ENCODE assay signal across 8 cellular contexts in genomic region chr11:62613275-62613864, GRCh38. TPM values are rescaled to one million over a fixed set of nuclear protein-coding genes. Genes with fewer than 3 reads are reported as not detected.
DNase-seq lines count a peak whose midpoint lies in the region; ATAC-seq and TF ChIP-seq lines count a peak whose summit lies in the region.

No MANE protein-coding gene starts in this region.

- peaks cover 5% of the 10 kb centered on the region for H3K27me3 Mint-ChIP-seq in HFFc6 (ENCODE audit: insufficient read depth)
- H3K27me3 Mint-ChIP-seq in activated CD8-positive, alpha-beta T cell treated with anti-CD3 and anti-CD28 coated beads for 36 hours, result no peaks in the 10 kb centered on the region

- TF ChIP-seq POLR2A in spleen (IDR thresholded peaks at IDR 0.05), result no peak

- H3K27ac ChIP-seq in spleen, result peak overlapping the region; percentile 95 to 99 (median 98)

- TF ChIP-seq CTCF in HFFc6 (IDR thresholded peaks at IDR 0.05) (no peak), spleen (IDR thresholded peaks at IDR 0.05 in 8 of 11, conservative IDR thresholded peaks at IDR 0.05 in 3 of 11) (no peak)
- no peak for TF ChIP-seq CTCF in activated CD8-positive, alpha-beta T cell treated with anti-CD3 and anti-CD28 coated beads for 36 hours (IDR thresholded peaks at IDR 0.05)

- peaks cover 0 to 69% (median 35%) of the 10 kb centered on the region in 6 donors for H3K36me3 ChIP-seq in spleen

- H3K4me3 ChIP-seq in iPS-11a (ENCODE audit: low read depth, low read length) (peak overlapping the region; percentile 14), spleen (peak overlapping the region in 6 of 8 donors; percentile 55 to 86 (median 74))

- H3K9me3 ChIP-seq in spleen, result no peaks in the 10 kb centered on the region

- H3K4me3 Mint-ChIP-seq in HFFc6, result no peak overlapping the region
- H3K4me3 Mint-ChIP-seq in activated CD8-positive, alpha-beta T cell treated with anti-CD3 and anti-CD28 coated beads for 36 hours, result no peak overlapping the region

- CTCF ChIA-PET in activated CD8-positive, alpha-beta T cell treated with anti-CD3 and anti-CD28 coated beads for 36 hours (lab: Charles Lee), result interaction anchor here (1.1 to 3.8 kb wide), 5 partner anchors 9 to 94 kb away, joined by 3 to 26 read pairs (median 20); partner anchors contain the start of genes B3GAT3, BSCL2, GNG3 and MTA2

- POLR2A ChIA-PET in activated CD8-positive, alpha-beta T cell treated with anti-CD3 and anti-CD28 coated beads for 36 hours (lab: Charles Lee), result interaction anchor here (1.0 to 6.9 kb wide), 8 partner anchors 9 to 242 kb away, joined by 3 to 87 read pairs (median 20); partner anchors contain the start of genes B3GAT3, C11orf98, CSKMT and INTS5

- no peak for ATAC-seq in activated CD8-positive, alpha-beta T cell treated with anti-CD3 and anti-CD28 coated beads for 36 hours
- ATAC-seq in HG03135 (IDR thresholded peaks at IDR 0.05; ENCODE audit: unreplicated experiment), result no peak
- ATAC-seq in HG02798 (IDR thresholded peaks at IDR 0.05; ENCODE audit: poor library complexity, unreplicated experiment), result no peak

- 62 to 79% (median 75%) methylated on average over 13 to 23 of the region's 23 CpGs for WGBS in spleen, 5 donors

- DNase-seq in HFFc6 (no peak), spleen (no peak), DMS53 treated with DMSO at 0.1 percent for 48 hours (lab: John Stamatoyannopoulos, UW; ENCODE audit: unreplicated experiment) (no peak), KG1 (lab: John Stamatoyannopoulos, UW) (no peak)
- peak; percentile 35 for DNase-seq in activated CD8-positive, alpha-beta T cell treated with anti-CD3 and anti-CD28 coated beads for 36 hours

- peak overlapping the region; percentile 66 for H3K27ac Mint-ChIP-seq in HFFc6
- peak overlapping the region; percentile 72 for H3K27ac Mint-ChIP-seq in activated CD8-positive, alpha-beta T cell treated with anti-CD3 and anti-CD28 coated beads for 36 hours

- peaks cover 11% of the 10 kb centered on the region for H3K36me3 Mint-ChIP-seq in HFFc6 (ENCODE audit: low read depth)
- peaks cover 46% of the 10 kb centered on the region for H3K36me3 Mint-ChIP-seq in activated CD8-positive, alpha-beta T cell treated with anti-CD3 and anti-CD28 coated beads for 36 hours (ENCODE audit: low read depth)

- H3K9me3 Mint-ChIP-seq in HFFc6, result no peaks in the 10 kb centered on the region
- H3K9me3 Mint-ChIP-seq in activated CD8-positive, alpha-beta T cell treated with anti-CD3 and anti-CD28 coated beads for 36 hours, result no peaks in the 10 kb centered on the region

- no peaks in the 10 kb centered on the region for H3K27me3 ChIP-seq in spleen (replicated peaks in 1 of 7)

- H3K4me1 Mint-ChIP-seq in HFFc6 (ENCODE audit: low read depth), result peaks cover 25% of the 10 kb centered on the region
- H3K4me1 Mint-ChIP-seq in activated CD8-positive, alpha-beta T cell treated with anti-CD3 and anti-CD28 coated beads for 36 hours (ENCODE audit: low read depth), result peaks cover 45% of the 10 kb centered on the region

- intact Hi-C loops in activated CD8-positive, alpha-beta T cell treated with anti-CD3 and anti-CD28 coated beads for 36 hours (cut with micrococcal nuclease), result loop anchor here (5.0 kb wide), 1 partner anchor 34 kb away; the partner anchor contains the start of gene GANAB
- intact Hi-C loops in spleen (cut with DNase I; ENCODE audit: low total_unique reads), result no loop called here

- H3K4me1 ChIP-seq in spleen, result peaks cover 16 to 68% (median 47%) of the 10 kb centered on the region in 6 donors

RNA-seq across cellular contexts. Expression of gene ROM1, which starts 0.3 kb away (rescaled TPM):
- total RNA-seq in HFFc6 (2021; fragmentation: NEBNext Ultra II Directional; extraction: Animal tissue kit (Norgen Biotek cat#: 25700)), result 1 to 10 TPM; 2.3 to 4.8 (median 3.2) TPM
- 1 to 10 TPM in 1 of 2 experiments, under 1 TPM in 1; 0.79 to 1.1 TPM for total RNA-seq in activated CD8-positive, alpha-beta T cell treated with anti-CD3 and anti-CD28 coated beads for 36 hours
- total RNA-seq in spleen, result 1 to 10 TPM; 4.3 to 8.8 (median 5.6) TPM
- polyA plus RNA-seq in spleen, result 10 to 100 TPM in 1 of 3 donors, 1 to 10 TPM in 2; 4.2 to 15.0 (median 6.1) TPM

RNA-seq across cellular contexts. Expression of gene EML3, which starts 0.8 kb away (rescaled TPM):
- 10 to 100 TPM; 32.5 to 39.6 (median 36.4) TPM for total RNA-seq in HFFc6 (2021; fragmentation: NEBNext Ultra II Directional; extraction: Animal tissue kit (Norgen Biotek cat#: 25700))
- 100 to 1,000 TPM; 115 to 120 TPM for total RNA-seq in activated CD8-positive, alpha-beta T cell treated with anti-CD3 and anti-CD28 coated beads for 36 hours
- 100 to 1,000 TPM in 5 of 7 donors, 10 to 100 TPM in 2; 46.7 to 159 (median 116) TPM for total RNA-seq in spleen
- 100 to 1,000 TPM in 1 of 3 donors, 10 to 100 TPM in 2; 51.0 to 116 (median 78.6) TPM for polyA plus RNA-seq in spleen

RNA-seq across cellular contexts. Expression of gene B3GAT3, which starts 8.4 kb away (rescaled TPM):
- total RNA-seq in HFFc6 (2021; fragmentation: NEBNext Ultra II Directional; extraction: Animal tissue kit (Norgen Biotek cat#: 25700)), result 10 to 100 TPM; 57.9 to 93.2 (median 63.0) TPM
- 10 to 100 TPM; 59.1 to 61.4 TPM for total RNA-seq in activated CD8-positive, alpha-beta T cell treated with anti-CD3 and anti-CD28 coated beads for 36 hours
- 10 to 100 TPM; 25.2 to 43.7 (median 37.1) TPM for total RNA-seq in spleen
- 10 to 100 TPM; 41.9 to 65.7 (median 63.1) TPM for polyA plus RNA-seq in spleen

RNA-seq across cellular contexts. Expression of gene MTA2, which starts 11.7 kb away (rescaled TPM):
- 100 to 1,000 TPM in 2 of 6 experiments, 10 to 100 TPM in 4; 89.6 to 106 (median 95.8) TPM for total RNA-seq in HFFc6 (2021; fragmentation: NEBNext Ultra II Directional; extraction: Animal tissue kit (Norgen Biotek cat#: 25700))
- total RNA-seq in activated CD8-positive, alpha-beta T cell treated with anti-CD3 and anti-CD28 coated beads for 36 hours, result 100 to 1,000 TPM; 159 to 164 TPM
- 100 to 1,000 TPM; 102 to 154 (median 114) TPM for total RNA-seq in spleen
- 10 to 100 TPM; 55.3 to 94.6 (median 58.5) TPM for polyA plus RNA-seq in spleen

RNA-seq across cellular contexts. Expression of gene TUT1, which starts 22.0 kb away (rescaled TPM):
- total RNA-seq in HFFc6 (2021; fragmentation: NEBNext Ultra II Directional; extraction: Animal tissue kit (Norgen Biotek cat#: 25700)), result 10 to 100 TPM; 14.6 to 18.0 (median 16.9) TPM
- 10 to 100 TPM; 34.4 to 38.0 TPM for total RNA-seq in activated CD8-positive, alpha-beta T cell treated with anti-CD3 and anti-CD28 coated beads for 36 hours
- 10 to 100 TPM; 14.4 to 30.9 (median 20.1) TPM for total RNA-seq in spleen
- 10 to 100 TPM; 14.5 to 24.1 (median 16.1) TPM for polyA plus RNA-seq in spleen
